25 cellular contexts compared by ENCODE assay signal in genomic region chr9:87648606-87649005, GRCh38.
DNase-seq lines count a peak whose midpoint lies in the region; ATAC-seq, FAIRE-seq and TF ChIP-seq lines count a peak whose summit lies in the region.
"Had no signal": no experiment of that assay in that cellular context is flagged by ENCODE, and none has a peak within 500 bp of the region (broad histone marks: within the 10 kb centered on the region; RNA-seq: fewer than 3 reads in every experiment).

No MANE protein-coding gene starts in this region.

- POLR2A ChIA-PET in H1 (lab: Charles Lee; ENCODE audit: partially characterized antibody): no interaction called here

- H3K4me1 Mint-ChIP-seq in H9: peaks cover 13 to 15% of the 10 kb centered on the region in 2 experiments
- peaks cover 9% of the 10 kb centered on the region for H3K4me1 Mint-ChIP-seq in osteocyte (ENCODE audit: unreplicated experiment)
- no peaks in the 10 kb centered on the region for H3K4me1 Mint-ChIP-seq in stimulated activated memory B cell treated with anti-CD40 and anti-IgM and Interleukin-4, amounts not matched to agents 10 μg/mL and 1 μg/mL and 100 μg/mL, for 72 hours
- no peaks in the 10 kb centered on the region for H3K4me1 Mint-ChIP-seq in activated T-helper 17 cell treated with anti-CD3 and anti-CD28 coated beads, Interleukin-2, amount 50 U/mL, for 72 hours

- H3K36me3 Mint-ChIP-seq in H9 (ENCODE audit: insufficient read depth in 1 of 3, low read depth in 3 of 3): peaks cover 39 to 72% (median 62%) of the 10 kb centered on the region in 3 experiments
- peaks cover 63% of the 10 kb centered on the region for H3K36me3 Mint-ChIP-seq in osteocyte (ENCODE audit: unreplicated experiment)
- H3K36me3 Mint-ChIP-seq in stimulated activated memory B cell treated with anti-CD40 and anti-IgM and Interleukin-4, amounts not matched to agents 10 μg/mL and 1 μg/mL and 100 μg/mL, for 72 hours: no peaks in the 10 kb centered on the region
- no peaks in the 10 kb centered on the region for H3K36me3 Mint-ChIP-seq in activated T-helper 17 cell treated with anti-CD3 and anti-CD28 coated beads, Interleukin-2, amount 50 U/mL, for 72 hours (ENCODE audit: low read depth)

- H2BK120ac ChIP-seq in H9 (ENCODE audit: low read depth, low read length, poor library complexity, severe bottlenecking): no peak overlapping the region
- H2BK120ac ChIP-seq in H1 (replicated peaks; ENCODE audit: low read depth, low read length): no peak overlapping the region

- H3K14ac ChIP-seq in H9 (ENCODE audit: insufficient read depth, low read length) (no peak overlapping the region), H1 (ENCODE audit: insufficient read length) (no peak overlapping the region)

- no peak for TF ChIP-seq POLR2A in H1 (IDR thresholded peaks at IDR 0.05; ENCODE audit: control extremely low read depth in 1 of 2, low read depth in 2 of 2, low read length in 2 of 2)

- TF ChIP-seq CTCF in H9 (conservative IDR thresholded peaks at IDR 0.05): no peak
- TF ChIP-seq CTCF in H1 (IDR thresholded peaks at IDR 0.05; ENCODE audit: control extremely low read depth in 1 of 3, insufficient read depth in 1 of 3, low read depth in 1 of 3, low read length in 3 of 3): no peak
- no peak for TF ChIP-seq CTCF in osteocyte (IDR thresholded peaks at IDR 0.05)

- FAIRE-seq in H1 (lab: Jason Lieb, UNC): no peak
- FAIRE-seq: A549, GM12891, GM18507 had no signal

- H3K79me1 ChIP-seq in H9 (ENCODE audit: insufficient read depth, low read depth, low read length, poor library complexity, severe bottlenecking) (no peaks in the 10 kb centered on the region), H1 (ENCODE audit: low read depth, low read length) (no peaks in the 10 kb centered on the region)

- no peaks in the 10 kb centered on the region for H3K27me3 Mint-ChIP-seq in H9 (ENCODE audit: low read depth)
- H3K27me3 Mint-ChIP-seq in osteocyte (ENCODE audit: unreplicated experiment): no peaks in the 10 kb centered on the region
- no peaks in the 10 kb centered on the region for H3K27me3 Mint-ChIP-seq in stimulated activated memory B cell treated with anti-CD40 and anti-IgM and Interleukin-4, amounts not matched to agents 10 μg/mL and 1 μg/mL and 100 μg/mL, for 72 hours
- H3K27me3 Mint-ChIP-seq in activated T-helper 17 cell treated with anti-CD3 and anti-CD28 coated beads, Interleukin-2, amount 50 U/mL, for 72 hours: peaks cover 3% of the 10 kb centered on the region

- H2AFZ ChIP-seq in H9 (ENCODE audit: low read length) (no peak overlapping the region), H1 (ENCODE audit: low read length) (no peak overlapping the region)

- H3K9me3 ChIP-seq in H9 (ENCODE audit: control insufficient read depth, low read depth, low read length) (no peaks in the 10 kb centered on the region), H1 (ENCODE audit: insufficient read depth in 2 of 2, low read depth in 1 of 2, low read length in 1 of 2) (no peaks in the 10 kb centered on the region)
- H3K9me3 ChIP-seq: A549; BE2C; BLaER1 treated with 17β-estradiol and CSF1 and Interleukin-3, amounts not matched to agents 10 nM and 100 nM had no signal

- peaks cover 20 to 69% (median 49%) of the 10 kb centered on the region in 4 experiments for H3K36me3 ChIP-seq in H1 (ENCODE audit: control insufficient read depth in 2 of 4, insufficient read depth in 4 of 4, low read length in 3 of 4)

- H3K4me1 ChIP-seq in H9 (ENCODE audit: insufficient read depth, low read length): peaks cover 3% of the 10 kb centered on the region; the same call in 1 of the 2 replicates
- peaks cover 0 to 8% (median 1%) of the 10 kb centered on the region in 4 experiments; a peak in 3 of 7 replicates for H3K4me1 ChIP-seq in H1 (replicated peaks in 1 of 4; ENCODE audit: control insufficient read depth in 3 of 4, insufficient read depth in 4 of 4, low read length in 3 of 4)
- H3K4me1 ChIP-seq: A549, BE2C had no signal

- H3K56ac ChIP-seq in H9 (ENCODE audit: insufficient read length, low read depth, low read length) (no peak overlapping the region), H1 (replicated peaks; ENCODE audit: insufficient read length, low read depth, low read length) (no peak overlapping the region)

- CTCF ChIA-PET in H1 (lab: Charles Lee; ENCODE audit: partially characterized antibody): interaction anchor here (0.9 to 1.9 kb wide), 2 partner anchors 14 to 48 kb away, joined by 3 to 5 read pairs; no protein-coding TSS in a partner anchor

- DNase-seq in H9 (peak; percentile 15), H1 (ENCODE audit: low read depth in 1 of 2, low spot score in 2 of 2) (no peak), osteocyte (ENCODE audit: extremely low spot score, unreplicated experiment) (peak; percentile 67), dedifferentiated amniotic fluid mesenchymal stem cell (ENCODE audit: extremely low spot score) (no peak)
- no peak for DNase-seq in activated naive CD4-positive, alpha-beta T cell (lab: John Stamatoyannopoulos, UW)
- DNase-seq: 8988T; ACHN; AML-193; BE2C; Calu3; CD4-positive, alpha-beta T cell; COR-L47; DMS53; DMS79 treated with DMSO at 0.1 percent for 48 hours; GF-D8; GOT3; H7 had no signal

- H3K18ac ChIP-seq in H9 (ENCODE audit: insufficient read length, low read depth, low read length) (no peak overlapping the region), H1 (ENCODE audit: extremely low read depth, low read length) (no peak overlapping the region)

- no peak overlapping the region for H4K8ac ChIP-seq in H9 (replicated peaks; ENCODE audit: insufficient read length, low read depth, low read length)
- H4K8ac ChIP-seq in H1 (ENCODE audit: extremely low read depth, insufficient read depth, low read length): no peak overlapping the region

- no peak for TF ChIP-seq RAD21 in H1 (IDR thresholded peaks at IDR 0.05 in 1 of 2, conservative IDR thresholded peaks at IDR 0.05 in 1 of 2; ENCODE audit: low read depth in 2 of 2, low read length in 2 of 2)

- H3K9ac ChIP-seq in H9 (ENCODE audit: extremely low read depth, insufficient read length, low read length) (no peak overlapping the region), H1 (replicated peaks in 1 of 4; ENCODE audit: extremely low read depth in 1 of 4, low read depth in 3 of 4, low read length in 3 of 4) (no peak overlapping the region)
- H3K9ac ChIP-seq: BLaER1 treated with 17β-estradiol and CSF1 and Interleukin-3, amounts not matched to agents 10 nM and 100 nM had no signal

- no peak overlapping the region for H2BK15ac ChIP-seq in H9 (ENCODE audit: low read depth, low read length)
- H2BK15ac ChIP-seq in H1 (ENCODE audit: low read length): no peak overlapping the region

- H3K4me3 Mint-ChIP-seq in H9 (no peak overlapping the region), osteocyte (ENCODE audit: unreplicated experiment) (no peak overlapping the region)
- H3K4me3 Mint-ChIP-seq in stimulated activated memory B cell treated with anti-CD40 and anti-IgM and Interleukin-4, amounts not matched to agents 10 μg/mL and 1 μg/mL and 100 μg/mL, for 72 hours: no peak overlapping the region
- no peak overlapping the region for H3K4me3 Mint-ChIP-seq in activated T-helper 17 cell treated with anti-CD3 and anti-CD28 coated beads, Interleukin-2, amount 50 U/mL, for 72 hours
- H3K4me3 Mint-ChIP-seq: CD14-positive monocyte; CD4-positive, alpha-beta T cell had no signal

- H2AK5ac ChIP-seq in H9 (ENCODE audit: insufficient read length, low read length) (no peak overlapping the region), H1 (ENCODE audit: low read depth, low read length) (no peak overlapping the region)

- H4K20me1 ChIP-seq in H9 (ENCODE audit: control insufficient read depth, insufficient read depth, insufficient read length) (no peaks in the 10 kb centered on the region), H1 (replicated peaks in 1 of 2; ENCODE audit: control insufficient read depth in 1 of 2, insufficient read depth in 2 of 2, low read length in 2 of 2) (peaks cover 0 to 2% of the 10 kb centered on the region in 2 experiments)
- H4K20me1 ChIP-seq: BLaER1 treated with 17β-estradiol and CSF1 and Interleukin-3, amounts not matched to agents 10 nM and 100 nM had no signal

- peak; percentile 43 for ATAC-seq in stimulated activated memory B cell treated with anti-CD40 and anti-IgM and Interleukin-4, amounts not matched to agents 10 μg/mL and 1 μg/mL and 100 μg/mL, for 72 hours
- ATAC-seq in activated T-helper 17 cell treated with anti-CD3 and anti-CD28 coated beads, Interleukin-2, amount 50 U/mL, for 72 hours (replicated peaks): no peak
- ATAC-seq: A549, HCT116 had no signal

- H3K27ac Mint-ChIP-seq in H9 (no peak overlapping the region; a peak in 1 of 7 replicates), osteocyte (ENCODE audit: unreplicated experiment) (no peak overlapping the region)
- H3K27ac Mint-ChIP-seq in stimulated activated memory B cell treated with anti-CD40 and anti-IgM and Interleukin-4, amounts not matched to agents 10 μg/mL and 1 μg/mL and 100 μg/mL, for 72 hours: no peak overlapping the region
- no peak overlapping the region for H3K27ac Mint-ChIP-seq in activated T-helper 17 cell treated with anti-CD3 and anti-CD28 coated beads, Interleukin-2, amount 50 U/mL, for 72 hours
- H3K27ac Mint-ChIP-seq: CD14-positive monocyte; CD4-positive, alpha-beta T cell had no signal

- no peak overlapping the region for H3K4ac ChIP-seq in H9 (ENCODE audit: low read depth, low read length)
- H3K4ac ChIP-seq in H1 (replicated peaks; ENCODE audit: insufficient read length, low read depth, low read length): no peak overlapping the region

- no peak overlapping the region for H3K27ac ChIP-seq in H9 (ENCODE audit: insufficient read length, low read depth, low read length)
- H3K27ac ChIP-seq in H1 (ENCODE audit: low read depth, low read length): no peak overlapping the region
- H3K27ac ChIP-seq: A549; BLaER1 treated with 17β-estradiol and CSF1 and Interleukin-3, amounts not matched to agents 10 nM and 100 nM had no signal

- no peak overlapping the region for H3K4me3 ChIP-seq in H1 (ENCODE audit: extremely low read depth in 1 of 4, insufficient read depth in 2 of 4, low read depth in 3 of 4, low read length in 4 of 4)
- H3K4me3 ChIP-seq: A549; BLaER1 treated with 17β-estradiol and CSF1 and Interleukin-3, amounts not matched to agents 10 nM and 100 nM had no signal

- no peak overlapping the region for H3K4me2 ChIP-seq in H9 (ENCODE audit: insufficient read depth, insufficient read length, low read length)
- no peak overlapping the region for H3K4me2 ChIP-seq in H1 (ENCODE audit: insufficient read depth in 1 of 2, low read depth in 2 of 2, low read length in 2 of 2)
- H3K4me2 ChIP-seq: A549; BLaER1 treated with 17β-estradiol and CSF1 and Interleukin-3, amounts not matched to agents 10 nM and 100 nM had no signal

- H3T11ph ChIP-seq in H9 (ENCODE audit: low read length): no peak overlapping the region

- no peak overlapping the region for H2BK20ac ChIP-seq in H9 (ENCODE audit: low read depth, low read length, poor library complexity, severe bottlenecking)
- H2BK20ac ChIP-seq in H1 (ENCODE audit: low read length): no peak overlapping the region

- no peak for TF ChIP-seq EP300 in H1 (IDR thresholded peaks at IDR 0.05; ENCODE audit: borderline replicate concordance in 1 of 2, low read depth in 2 of 2, low read length in 2 of 2)

- H3K9me3 Mint-ChIP-seq in H9 (no peaks in the 10 kb centered on the region), osteocyte (ENCODE audit: unreplicated experiment) (no peaks in the 10 kb centered on the region)
- no peaks in the 10 kb centered on the region for H3K9me3 Mint-ChIP-seq in stimulated activated memory B cell treated with anti-CD40 and anti-IgM and Interleukin-4, amounts not matched to agents 10 μg/mL and 1 μg/mL and 100 μg/mL, for 72 hours
- no peaks in the 10 kb centered on the region for H3K9me3 Mint-ChIP-seq in activated T-helper 17 cell treated with anti-CD3 and anti-CD28 coated beads, Interleukin-2, amount 50 U/mL, for 72 hours
- H3K9me3 Mint-ChIP-seq: CD4-positive, alpha-beta T cell had no signal

- no peaks in the 10 kb centered on the region for H3K79me2 ChIP-seq in H9 (ENCODE audit: insufficient read depth, low read length)
- H3K79me2 ChIP-seq in H1 (ENCODE audit: control insufficient read depth in 1 of 2, insufficient read depth in 2 of 2, low read length in 2 of 2): no peaks in the 10 kb centered on the region

- H3K23me2 ChIP-seq in H9 (ENCODE audit: insufficient read length, low read depth, low read length, poor library complexity, severe bottlenecking) (no peaks in the 10 kb centered on the region), H1 (ENCODE audit: low read depth, low read length) (no peaks in the 10 kb centered on the region; the same call in 1 of the 2 replicates)

- H2BK5ac ChIP-seq in H9 (ENCODE audit: insufficient read length, low read length): no peak overlapping the region
- no peak overlapping the region for H2BK5ac ChIP-seq in H1 (ENCODE audit: low read depth, low read length)

- no CpG with 5 or more reads among the region's 7 CpGs for whole genome bisulfite sequencing in H9 (ENCODE audit: extremely low coverage, insufficient read length, low lambda C conversion rate)
- 92% methylated on average over 7 of the region's 7 CpGs; no CpG with 5 or more reads in 1 of the 2 experiments for WGBS in H1 (ENCODE audit: extremely low coverage in 1 of 2, insufficient coverage in 1 of 2, insufficient read length in 1 of 2, insufficient replicate concordance in 2 of 2, low coverage in 1 of 2, low lambda C conversion rate in 2 of 2, missing lambda C conversion rate in 1 of 2), 2 experiments

- H2BK12ac ChIP-seq in H9 (ENCODE audit: insufficient read length, low read depth, low read length): no peak overlapping the region
- H2BK12ac ChIP-seq in H1 (ENCODE audit: low read depth, low read length): no peak overlapping the region

- H4K91ac ChIP-seq in H9 (ENCODE audit: insufficient read length, low read depth, low read length): no peak overlapping the region
- no peak overlapping the region for H4K91ac ChIP-seq in H1 (replicated peaks; ENCODE audit: insufficient read length, low read length)

- H4K5ac ChIP-seq in H9 (ENCODE audit: insufficient read length, low read depth, low read length) (no peak overlapping the region), H1 (ENCODE audit: insufficient read length, low read depth, low read length) (no peak overlapping the region)

- H3K27me3 ChIP-seq in H9 (ENCODE audit: insufficient read depth, low read length): no peaks in the 10 kb centered on the region
- H3K27me3 ChIP-seq in H1 (replicated peaks in 1 of 4; ENCODE audit: control insufficient read depth in 3 of 4, extremely low read depth in 1 of 4, insufficient read depth in 3 of 4, low read length in 3 of 4): no peaks in the 10 kb centered on the region
- H3K27me3 ChIP-seq: BE2C; BLaER1 treated with 17β-estradiol and CSF1 and Interleukin-3, amounts not matched to agents 10 nM and 100 nM had no signal

- no peak overlapping the region for H3K23ac ChIP-seq in H9 (ENCODE audit: insufficient read length, low read depth, low read length)
- H3K23ac ChIP-seq in H1 (ENCODE audit: insufficient read length): no peak overlapping the region

Comparison
In these comparisons a context has a peak if more than half of its experiments do, and no peak if none do; other contexts are left out.
1. DNase-seq: peak in H9 (single experiment) and osteocyte (single experiment); none in H1 (0 of 2), activated naive CD4-positive, alpha-beta T cell (0 of 4) and dedifferentiated amniotic fluid mesenchymal stem cell (single experiment).